In the genomic region with DNA sequence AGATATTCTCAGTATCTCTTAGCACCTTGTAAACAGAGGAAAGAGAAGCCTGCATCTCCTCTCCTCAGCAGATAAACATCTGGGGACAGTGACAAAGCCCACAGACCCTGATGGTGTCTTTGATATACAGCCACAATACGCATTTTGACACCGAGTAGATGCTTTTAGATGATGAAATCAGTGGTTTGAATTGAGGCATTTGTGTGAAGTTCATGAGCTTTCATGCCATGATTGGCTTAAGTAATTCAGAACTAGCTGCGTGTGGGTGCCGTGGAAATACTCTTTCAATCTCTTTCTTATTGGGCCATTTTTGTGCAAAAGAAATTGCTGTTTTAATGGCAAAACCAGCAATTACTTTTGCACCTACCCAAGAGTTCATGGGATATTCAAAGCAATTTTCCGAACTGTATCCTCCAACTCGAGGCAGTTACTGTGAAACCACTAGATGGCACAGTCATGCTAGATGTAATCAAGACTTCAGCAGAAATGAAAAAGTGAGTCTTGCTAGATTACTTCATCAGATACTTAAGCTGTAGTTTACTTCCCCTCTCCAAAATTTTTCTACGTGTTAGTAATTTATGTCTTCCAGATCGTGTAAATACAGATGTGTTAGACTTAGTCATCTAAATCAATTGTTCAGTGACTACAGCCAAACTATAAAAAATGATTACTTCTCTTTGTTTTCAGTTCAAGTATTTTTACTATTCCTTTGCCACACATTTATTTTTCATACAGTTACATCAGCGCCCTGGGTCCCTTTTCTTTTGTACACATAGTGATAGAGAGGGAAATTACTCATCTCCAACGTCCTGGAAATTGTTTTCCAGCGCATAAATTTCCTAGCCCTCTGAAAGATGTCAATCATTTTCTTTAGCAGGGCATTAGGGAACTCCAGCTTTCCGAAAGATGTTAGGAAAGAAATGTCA, we compare ENCODE assay signal across 8 cellular contexts. TPM values are rescaled to one million over a fixed set of nuclear protein-coding genes. Genes with fewer than 3 reads are reported as not detected.
DNase-seq lines count a peak whose midpoint lies in the region; FAIRE-seq and TF ChIP-seq lines count a peak whose summit lies in the region.

No MANE protein-coding gene starts in this region.

- TF ChIP-seq POLR2A in endothelial cell of umbilical vein (IDR thresholded peaks at IDR 0.05; ENCODE audit: low read depth, low read length), result no peak

- no peaks in the 10 kb centered on the region for H3K9me1 ChIP-seq in endothelial cell of umbilical vein (replicated peaks; ENCODE audit: control insufficient read depth, extremely low read depth, insufficient read depth, low read length)

- H3K9me3 Mint-ChIP-seq in T-helper 2 cell treated with Interferon-gamma antibody and Interleukin-4, amounts not matched to agents 5 μg/mL and 100 μg/mL, for 36 hours, result peaks cover 10% of the 10 kb centered on the region

- peak overlapping the region; percentile 50 for H3K27ac Mint-ChIP-seq in T-helper 2 cell treated with Interferon-gamma antibody and Interleukin-4, amounts not matched to agents 5 μg/mL and 100 μg/mL, for 36 hours

- no peaks in the 10 kb centered on the region for H3K36me3 Mint-ChIP-seq in T-helper 2 cell treated with Interferon-gamma antibody and Interleukin-4, amounts not matched to agents 5 μg/mL and 100 μg/mL, for 36 hours (ENCODE audit: low read depth)

- CTCF ChIA-PET in endothelial cell of umbilical vein (lab: Charles Lee), result interaction anchor here (0.6 to 7.2 kb wide), 72 partner anchors 8 to 1134 kb away, joined by 3 to 266 read pairs (median 4); a partner anchor contains a TSS

- in situ Hi-C loops in G401 (cut with HindIII; ENCODE audit: low sequenced_read_pairs), result no loop called here

- peaks cover 29% of the 10 kb centered on the region for H3K4me1 Mint-ChIP-seq in T-helper 2 cell treated with Interferon-gamma antibody and Interleukin-4, amounts not matched to agents 5 μg/mL and 100 μg/mL, for 36 hours (ENCODE audit: low read depth)

- peak overlapping the region; percentile 73 for H3K4me3 Mint-ChIP-seq in T-helper 2 cell treated with Interferon-gamma antibody and Interleukin-4, amounts not matched to agents 5 μg/mL and 100 μg/mL, for 36 hours

- H3K4me2 ChIP-seq in endothelial cell of umbilical vein (ENCODE audit: insufficient read depth, low read length), result peak overlapping the region; percentile 71

- peaks cover 10% of the 10 kb centered on the region for H3K4me1 ChIP-seq in endothelial cell of umbilical vein (ENCODE audit: control insufficient read depth, extremely low read depth, insufficient read depth, low read length)

- H3K27ac ChIP-seq in 22Rv1 (no peak overlapping the region), endothelial cell of umbilical vein (ENCODE audit: insufficient read depth, low read depth, low read length) (peak overlapping the region; percentile 84)

- H3K9me3 ChIP-seq in endothelial cell of umbilical vein (replicated peaks; ENCODE audit: control insufficient read depth, insufficient read depth, low read length), result no peaks in the 10 kb centered on the region

- peak; percentile 85 for FAIRE-seq in endothelial cell of umbilical vein (lab: Jason Lieb, UNC)
- no peak for FAIRE-seq in urothelium cell line (lab: Jason Lieb, UNC)

- H3K9ac ChIP-seq in endothelial cell of umbilical vein (replicated peaks; ENCODE audit: extremely low read depth, insufficient read depth, low read length), result peak overlapping the region; percentile 69

- peaks cover 32% of the 10 kb centered on the region for H3K27me3 Mint-ChIP-seq in T-helper 2 cell treated with Interferon-gamma antibody and Interleukin-4, amounts not matched to agents 5 μg/mL and 100 μg/mL, for 36 hours (ENCODE audit: low read depth)

- peak overlapping the region; percentile 11; the same call in 1 of the 2 replicates for H3K4me3 ChIP-seq in HFF-Myc (replicated peaks; ENCODE audit: low read depth, low read length)
- H3K4me3 ChIP-seq in endothelial cell of umbilical vein (replicated peaks in 1 of 3; ENCODE audit: insufficient read depth in 1 of 3, low read depth in 1 of 3, low read length in 3 of 3), result peak overlapping the region in 2 of 3 experiments; percentile 30 to 53

- no peaks in the 10 kb centered on the region for H3K36me3 ChIP-seq in endothelial cell of umbilical vein (ENCODE audit: control insufficient read depth in 2 of 2, extremely low read depth in 1 of 2, insufficient read depth in 2 of 2, low read length in 2 of 2)

- intact Hi-C loops in endothelial cell of umbilical vein (cut with micrococcal nuclease), result loop anchor here (1.0 to 10.0 kb wide), 11 partner anchors 74 to 917 kb away; a partner anchor contains a TSS

- DNase-seq in G401 (ENCODE audit: low spot score) (peak; percentile 71), HFF-Myc (ENCODE audit: extremely low read depth, low read depth) (peak; percentile 91), NCI-H1092 treated with DMSO at 0.1 percent for 48 hours (lab: John Stamatoyannopoulos, UW) (peak; percentile 54), endothelial cell of umbilical vein (ENCODE audit: low read depth, low spot score) (peak; percentile 91), mucosa of gallbladder (ENCODE audit: low spot score) (peak; percentile 63), urothelium cell line (ENCODE audit: low spot score) (peak; percentile 65)
- peak; percentile 74 for DNase-seq in T-helper 2 cell treated with Interferon-gamma antibody and Interleukin-4, amounts not matched to agents 5 μg/mL and 100 μg/mL, for 36 hours (ENCODE audit: low spot score)

- dilution Hi-C loops in endothelial cell of umbilical vein (cut with MboI; ENCODE audit: extremely low pct_ligation_motif_present, low sequenced_read_pairs), result no loop called here

- BruUV-seq in endothelial cell of umbilical vein (replicated peaks; lab: Mats Ljungman, UMichigan), result TSS peak; percentile 60

- peak overlapping the region; percentile 91 for H2AFZ ChIP-seq in endothelial cell of umbilical vein (ENCODE audit: low read depth, low read length)

- POLR2A ChIA-PET in endothelial cell of umbilical vein (lab: Charles Lee), result interaction anchor here (1.0 kb wide), 1 partner anchor 447 kb away, joined by 3 read pairs; a partner anchor contains a TSS

- peak; percentile 75 for TF ChIP-seq CTCF in 22Rv1 (IDR thresholded peaks at IDR 0.05)
- peak; percentile 76 for TF ChIP-seq CTCF in HFF-Myc (IDR thresholded peaks at IDR 0.05; ENCODE audit: low read depth, low read length, missing control alignments)
- TF ChIP-seq CTCF in endothelial cell of umbilical vein (IDR thresholded peaks at IDR 0.05; ENCODE audit: extremely low read depth in 1 of 2, insufficient read depth in 1 of 2, low read depth in 1 of 2, low read length in 2 of 2), result peak; percentile 64

- H4K20me1 ChIP-seq in endothelial cell of umbilical vein (replicated peaks; ENCODE audit: control insufficient read depth, extremely low read depth, insufficient read depth, low read length), result no peaks in the 10 kb centered on the region

- H3K79me2 ChIP-seq in endothelial cell of umbilical vein (ENCODE audit: control insufficient read depth, insufficient read depth, low read length), result no peaks in the 10 kb centered on the region

- no peaks in the 10 kb centered on the region for H3K27me3 ChIP-seq in endothelial cell of umbilical vein (ENCODE audit: control insufficient read depth in 2 of 2, insufficient read depth in 2 of 2, low read length in 2 of 2)

TF ChIP-seq in endothelial cell of umbilical vein, 7 proteins besides CTCF, POLR2A, EP300 and RAD21:
- TF ChIP-seq POLR2AphosphoS5 (IDR thresholded peaks at IDR 0.05; ENCODE audit: insufficient read depth, low read depth, low read length) (no peak), GATA2 (IDR thresholded peaks at IDR 0.05; ENCODE audit: insufficient read depth, insufficient read length, low read depth, low read length) (no peak), JUN (IDR thresholded peaks at IDR 0.05; ENCODE audit: borderline replicate concordance, insufficient read depth, insufficient read length, low read depth) (peak; percentile 78), FOS (IDR thresholded peaks at IDR 0.05; ENCODE audit: borderline replicate concordance, insufficient read depth, low read length) (peak; percentile 77), EZH2 (IDR thresholded peaks at IDR 0.05; ENCODE audit: borderline replicate concordance, low read depth, low read length, severe bottlenecking) (no peak), MYC (IDR thresholded peaks at IDR 0.05; ENCODE audit: low read depth, low read length) (no peak)
- TF ChIP-seq, protein P1, sequence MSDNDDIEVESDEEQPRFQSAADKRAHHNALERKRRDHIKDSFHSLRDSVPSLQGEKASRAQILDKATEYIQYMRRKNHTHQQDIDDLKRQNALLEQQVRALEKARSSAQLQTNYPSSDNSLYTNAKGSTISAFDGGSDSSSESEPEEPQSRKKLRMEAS (IDR thresholded peaks at IDR 0.05; ENCODE audit: insufficient read depth, insufficient read length), result no peak

RNA-seq across cellular contexts. Expression of a gene that starts 49.4 kb away (rescaled TPM):
- not detected in 2 replicates for total RNA-seq in G401 (2014; rRNA removed; shearing (Covaris generic))
- total RNA-seq in endothelial cell of umbilical vein, result not detected in 2 replicates
- not detected in 2 replicates for polyA plus RNA-seq in endothelial cell of umbilical vein
- not detected in 2 replicates for polyA plus RNA-seq in endothelial cell of umbilical vein (2011; cell fraction: cytosol; rRNA removed)
- polyA plus RNA-seq in endothelial cell of umbilical vein (2011; cell fraction: nucleus; rRNA removed), result not detected in 2 replicates
- polyA plus RNA-seq in endothelial cell of umbilical vein (2012), result not detected in 2 replicates
- polyA minus RNA-seq in endothelial cell of umbilical vein, result not detected in 2 replicates
- polyA minus RNA-seq in endothelial cell of umbilical vein (2011; cell fraction: cytosol; rRNA and poly(A)+ RNA removed), result not detected
- polyA minus RNA-seq in endothelial cell of umbilical vein (2011; cell fraction: nucleus; rRNA and poly(A)+ RNA removed), result not detected in 2 replicates
- total RNA-seq in mucosa of gallbladder, result 62.6 TPM

Comparison
In these comparisons a context has a peak if more than half of its experiments do, and no peak if none do; other contexts are left out.
1. RNA of a gene that starts 49.4 kb away (total RNA-seq): 62.6 TPM in mucosa of gallbladder (single experiment); not detected in G401 and not detected in endothelial cell of umbilical vein; every median in the first group is over 10 times any median in the second.
2. Peak in every context shown above with its lines, with median percentiles within 50 percentile points of each other: CTCF ChIP-seq and DNase-seq.